ENCODE assay signal across 9 cellular contexts in the genomic region with DNA sequence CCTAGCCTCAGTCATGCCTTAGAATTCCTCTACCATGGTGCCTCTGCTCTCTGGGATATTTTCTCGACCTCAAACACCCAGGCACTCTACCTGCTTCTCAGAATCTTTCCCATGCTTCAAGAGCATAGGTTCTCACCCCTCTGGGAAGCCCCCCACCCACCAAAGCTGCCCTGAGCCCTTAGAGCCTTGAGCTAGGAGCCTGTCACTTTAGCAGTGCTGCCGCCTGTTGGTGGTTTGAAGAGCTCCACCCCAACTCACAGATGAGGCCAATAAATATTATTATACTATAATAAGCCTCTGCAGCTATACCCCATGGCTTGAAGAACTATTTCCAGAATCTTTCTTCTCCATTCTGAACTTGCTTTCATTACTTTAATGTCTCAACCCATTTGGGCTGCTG.
A peak's percentile ranks its signal among the peaks of the same experiment; 100 is the strongest.
DNase-seq lines count a peak whose midpoint lies in the region; FAIRE-seq and TF ChIP-seq lines count a peak whose summit lies in the region.
"Had no signal": no experiment of that assay in that cellular context is flagged by ENCODE, and none has a peak within 500 bp of the region (broad histone marks: within the 10 kb centered on the region; RNA-seq: fewer than 3 reads in every experiment).

No MANE protein-coding gene starts in this region.

- no peak overlapping the region for H2AFZ ChIP-seq in osteoblast (ENCODE audit: low read length)

- peaks cover 15% of the 10 kb centered on the region for H3K4me1 ChIP-seq in osteoblast (ENCODE audit: insufficient read depth, low read length)

- no peak overlapping the region for H3K4me3 ChIP-seq in osteoblast (ENCODE audit: insufficient read depth, low read length)

- no peaks in the 10 kb centered on the region for H3K9me3 ChIP-seq in osteoblast (ENCODE audit: low read depth, low read length)

- peaks cover 16% of the 10 kb centered on the region for H3K27me3 ChIP-seq in osteoblast (ENCODE audit: insufficient read depth, low read length)

- no peak for FAIRE-seq in H54 (lab: Jason Lieb, UNC)

- TF ChIP-seq POLR2A in H54 (IDR thresholded peaks at IDR 0.05; ENCODE audit: low read depth, low read length) = no peak

- H3K36me3 ChIP-seq in osteoblast (ENCODE audit: insufficient read depth, low read length) = no peaks in the 10 kb centered on the region

- no peaks in the 10 kb centered on the region for H3K79me2 ChIP-seq in osteoblast (ENCODE audit: insufficient read depth, low read length)

- peak; percentile 28 for DNase-seq in NCI-H2227 (lab: John Stamatoyannopoulos, UW; ENCODE audit: unreplicated experiment)
- DNase-seq in NCI-H2227 treated with DMSO at 0.1 percent for 48 hours (lab: John Stamatoyannopoulos, UW) = no peak
- peak; percentile 30 for DNase-seq in M059J (ENCODE audit: low read depth)
- DNase-seq in central memory CD4-positive, alpha-beta T cell = peak; percentile 8
- DNase-seq in osteoblast (ENCODE audit: insufficient read length, low spot score, missing footprints) = no peak
- no peak for DNase-seq in H54 (ENCODE audit: insufficient read length, low spot score)
- no peak for DNase-seq in A172 (ENCODE audit: low spot score)
- DNase-seq in kidney glomerular epithelial cell (lab: John Stamatoyannopoulos, UW) = no peak
- DNase-seq: SHP77 had no signal

- peak; percentile 66 for TF ChIP-seq CTCF in osteoblast (IDR thresholded peaks at IDR 0.05; ENCODE audit: extremely low read depth, low read depth, low read length)

- no peak overlapping the region for H3K4me2 ChIP-seq in osteoblast (ENCODE audit: insufficient read depth, low read length)

- H3K27ac ChIP-seq in osteoblast (ENCODE audit: low read depth, low read length) = no peak overlapping the region

- no peaks in the 10 kb centered on the region for H4K20me1 ChIP-seq in osteoblast (ENCODE audit: insufficient read depth, low read length)

Comparison
In these comparisons a context has a peak if more than half of its experiments do, and no peak if none do; other contexts are left out.
1. DNase-seq: peak in NCI-H2227 (single experiment), M059J (single experiment) and central memory CD4-positive, alpha-beta T cell (single experiment); none in NCI-H2227 treated with DMSO at 0.1 percent for 48 hours (single experiment), osteoblast (single experiment), H54 (single experiment), A172 (single experiment) and kidney glomerular epithelial cell (single experiment).